ENCODE assay signal across 21 cellular contexts in the genomic region with DNA sequence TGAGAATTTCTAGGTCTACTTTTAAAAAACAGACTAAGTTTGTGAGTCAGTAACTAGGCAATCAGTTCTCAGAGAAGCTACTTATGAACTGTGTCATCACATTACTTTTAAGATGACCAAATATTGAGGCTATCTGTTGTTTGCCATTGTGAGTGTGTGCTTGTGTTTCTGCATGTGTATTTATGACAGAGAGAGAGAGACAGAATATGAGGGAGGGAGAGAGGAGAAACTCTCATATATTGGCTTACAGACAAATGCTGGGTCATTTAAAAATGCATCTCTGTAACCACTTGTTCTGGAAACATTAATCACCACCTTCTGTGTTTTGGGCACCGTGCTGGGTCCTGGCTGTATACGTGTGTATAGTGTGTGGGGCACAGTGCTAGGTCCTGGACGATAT.
A peak's percentile ranks its signal among the peaks of the same experiment; 100 is the strongest.
DNase-seq lines count a peak whose midpoint lies in the region; ATAC-seq and TF ChIP-seq lines count a peak whose summit lies in the region.
"Had no signal": no experiment of that assay in that cellular context is flagged by ENCODE, and none has a peak within 500 bp of the region (broad histone marks: within the 10 kb centered on the region; RNA-seq: fewer than 3 reads in every experiment).

No MANE protein-coding gene starts in this region.

- CTCF ChIA-PET in BJ (lab: Yijun Ruan, JAX), result interaction anchor here (0.6 kb wide), 1 partner anchor 31 kb away, joined by 3 read pairs; no protein-coding TSS in a partner anchor

- no peaks in the 10 kb centered on the region for H3K4me1 Mint-ChIP-seq in T-helper 2 cell treated with Interferon-gamma antibody and Interleukin-4, amounts not matched to agents 5 μg/mL and 100 μg/mL, for 36 hours (ENCODE audit: low read depth)
- H3K4me1 Mint-ChIP-seq: activated CD4-positive, alpha-beta T cell treated with anti-CD3 and anti-CD28 coated beads for 36 hours; endodermal cell; stimulated activated effector memory CD8-positive, alpha-beta T cell treated with anti-CD3 and anti-CD28 coated beads, Interleukin-12 subunit alpha, Interleukin-12 subunit beta, amount 100 ng/mL, for 72 hours had no signal

- H3K9me3 ChIP-seq in esophagus squamous epithelium (no peaks in the 10 kb centered on the region), trophoblast cell (ENCODE audit: insufficient read depth, low read depth, low read length) (peaks cover 3% of the 10 kb centered on the region), colonic mucosa (no peaks in the 10 kb centered on the region), heart left ventricle (peaks cover 0 to 6% (median 0%) of the 10 kb centered on the region in 12 donors), left lung (no peaks in the 10 kb centered on the region)
- H3K9me3 ChIP-seq: mucosa of descending colon had no signal

- H3K23ac ChIP-seq in trophoblast cell (ENCODE audit: low read length), result no peak overlapping the region

- H4K91ac ChIP-seq in trophoblast cell (ENCODE audit: low read depth, low read length), result peak overlapping the region; percentile 15

- no peak overlapping the region for H4K12ac ChIP-seq in trophoblast cell (ENCODE audit: low read depth, low read length)

- no peak overlapping the region for H3K18ac ChIP-seq in trophoblast cell (ENCODE audit: low read length)

- no peaks in the 10 kb centered on the region for H3K36me3 ChIP-seq in BJ (ENCODE audit: control insufficient read depth, insufficient read depth, low read length)
- H3K36me3 ChIP-seq in esophagus squamous epithelium, result peaks cover 0 to 6% (median 0%) of the 10 kb centered on the region in 3 donors
- no peaks in the 10 kb centered on the region for H3K36me3 ChIP-seq in trophoblast cell (ENCODE audit: control insufficient read depth in 1 of 2, insufficient read depth in 2 of 2, low read length in 2 of 2)
- no peaks in the 10 kb centered on the region for H3K36me3 ChIP-seq in colonic mucosa
- H3K36me3 ChIP-seq in heart left ventricle, result no peaks in the 10 kb centered on the region
- no peaks in the 10 kb centered on the region for H3K36me3 ChIP-seq in left lung

- no peaks in the 10 kb centered on the region for H3K27me3 ChIP-seq in BJ (ENCODE audit: control insufficient read depth, insufficient read depth, low read length)
- H3K27me3 ChIP-seq in esophagus squamous epithelium, result no peaks in the 10 kb centered on the region
- no peaks in the 10 kb centered on the region for H3K27me3 ChIP-seq in trophoblast cell (ENCODE audit: insufficient read depth, low read length)
- no peaks in the 10 kb centered on the region for H3K27me3 ChIP-seq in colonic mucosa
- no peaks in the 10 kb centered on the region for H3K27me3 ChIP-seq in heart left ventricle
- no peaks in the 10 kb centered on the region for H3K27me3 ChIP-seq in left lung

- DNase-seq in BJ (ENCODE audit: low read depth) (peak; percentile 82), RKO (ENCODE audit: low spot score) (peak; percentile 45), esophagus squamous epithelium (lab: John Stamatoyannopoulos, UW) (no peak), trophoblast cell (no peak), colonic mucosa (no peak), heart left ventricle (no peak), left lung (no peak)
- no peak for DNase-seq in T-helper 2 cell treated with Interferon-gamma antibody and Interleukin-4, amounts not matched to agents 5 μg/mL and 100 μg/mL, for 36 hours (ENCODE audit: low spot score)
- DNase-seq: activated CD4-positive, alpha-beta T cell treated with anti-CD3 and anti-CD28 coated beads for 36 hours; activated CD8-positive, alpha-beta memory T cell treated with anti-CD3 and anti-CD28 coated beads, Interleukin-2, amount 50 U/mL, for 48 hours; caudate nucleus; endodermal cell; glutamatergic neuron; mucosa of descending colon; NCI-H1694; NCI-H446; occipital lobe; small intestine; T-helper 9 cell had no signal

- TF ChIP-seq CTCF in BJ (IDR thresholded peaks at IDR 0.05; ENCODE audit: insufficient read depth, low read depth, low read length) (no peak), esophagus squamous epithelium (IDR thresholded peaks at IDR 0.05) (no peak), colonic mucosa (IDR thresholded peaks at IDR 0.05) (no peak), heart left ventricle (IDR thresholded peaks at IDR 0.05) (no peak), left lung (IDR thresholded peaks at IDR 0.05) (no peak)

- H3K4me1 ChIP-seq in esophagus squamous epithelium (peaks cover 3 to 38% (median 5%) of the 10 kb centered on the region in 3 donors), trophoblast cell (ENCODE audit: control insufficient read depth in 1 of 2, insufficient read depth in 2 of 2, low read length in 2 of 2) (peaks cover 6 to 21% of the 10 kb centered on the region in 2 experiments), colonic mucosa (no peaks in the 10 kb centered on the region), heart left ventricle (no peaks in the 10 kb centered on the region), left lung (no peaks in the 10 kb centered on the region)

- H4K8ac ChIP-seq in trophoblast cell (ENCODE audit: low read depth, low read length), result no peak overlapping the region

- H3K27ac ChIP-seq in esophagus squamous epithelium (peak overlapping the region in 3 of 4 donors; percentile 85 to 87 (median 86)), trophoblast cell (ENCODE audit: low read depth, low read length) (no peak overlapping the region), colonic mucosa (no peak overlapping the region), heart left ventricle (no peak overlapping the region), left lung (no peak overlapping the region)

- peak overlapping the region; percentile 1 for H2BK12ac ChIP-seq in trophoblast cell (ENCODE audit: low read length)

- no peak overlapping the region for H3K4me3 Mint-ChIP-seq in T-helper 2 cell treated with Interferon-gamma antibody and Interleukin-4, amounts not matched to agents 5 μg/mL and 100 μg/mL, for 36 hours
- H3K4me3 Mint-ChIP-seq: activated CD4-positive, alpha-beta T cell treated with anti-CD3 and anti-CD28 coated beads for 36 hours; endodermal cell; stimulated activated effector memory CD8-positive, alpha-beta T cell treated with anti-CD3 and anti-CD28 coated beads, Interleukin-12 subunit alpha, Interleukin-12 subunit beta, amount 100 ng/mL, for 72 hours had no signal

- H2BK120ac ChIP-seq in trophoblast cell (ENCODE audit: insufficient read depth, low read length, poor library complexity), result no peak overlapping the region

- H3K4me3 ChIP-seq in BJ (ENCODE audit: low read depth, low read length) (no peak overlapping the region), esophagus squamous epithelium (peak overlapping the region; percentile 34 to 57 (median 45)), trophoblast cell (ENCODE audit: low read depth, low read length) (no peak overlapping the region), colonic mucosa (no peak overlapping the region), heart left ventricle (no peak overlapping the region), left lung (no peak overlapping the region)
- H3K4me3 ChIP-seq: mucosa of descending colon had no signal

- H3K27me3 Mint-ChIP-seq in T-helper 2 cell treated with Interferon-gamma antibody and Interleukin-4, amounts not matched to agents 5 μg/mL and 100 μg/mL, for 36 hours (ENCODE audit: low read depth), result no peaks in the 10 kb centered on the region

- no peak for ATAC-seq in heart left ventricle
- ATAC-seq in left lung, result no peak
- ATAC-seq: activated CD4-positive, alpha-beta T cell treated with anti-CD3 and anti-CD28 coated beads for 36 hours; activated naive CD4-positive, alpha-beta T cell treated with anti-CD3 and anti-CD28 coated beads, Interleukin-2, amount 50 U/mL, for 72 hours; mucosa of descending colon; stimulated activated effector memory CD8-positive, alpha-beta T cell treated with anti-CD3 and anti-CD28 coated beads, Interleukin-12 subunit alpha, Interleukin-12 subunit beta, amount 100 ng/mL, for 72 hours had no signal

- H3K9ac ChIP-seq in trophoblast cell (ENCODE audit: low read length) (no peak overlapping the region), colonic mucosa (ENCODE audit: low read depth in 2 of 2, low read length in 2 of 2) (no peak overlapping the region)

- TF ChIP-seq POLR2A in esophagus squamous epithelium (IDR thresholded peaks at IDR 0.05), result no peak
- TF ChIP-seq POLR2A in heart left ventricle (IDR thresholded peaks at IDR 0.05), result no peak

- no peaks in the 10 kb centered on the region for H3K9me3 Mint-ChIP-seq in T-helper 2 cell treated with Interferon-gamma antibody and Interleukin-4, amounts not matched to agents 5 μg/mL and 100 μg/mL, for 36 hours
- H3K9me3 Mint-ChIP-seq: stimulated activated effector memory CD8-positive, alpha-beta T cell treated with anti-CD3 and anti-CD28 coated beads, Interleukin-12 subunit alpha, Interleukin-12 subunit beta, amount 100 ng/mL, for 72 hours had no signal

- H3K27ac Mint-ChIP-seq in T-helper 2 cell treated with Interferon-gamma antibody and Interleukin-4, amounts not matched to agents 5 μg/mL and 100 μg/mL, for 36 hours, result no peak overlapping the region
- H3K27ac Mint-ChIP-seq: activated CD4-positive, alpha-beta T cell treated with anti-CD3 and anti-CD28 coated beads for 36 hours; activated naive CD4-positive, alpha-beta T cell treated with anti-CD3 and anti-CD28 coated beads, Interleukin-2, amount 50 U/mL, for 72 hours; endodermal cell; stimulated activated effector memory CD8-positive, alpha-beta T cell treated with anti-CD3 and anti-CD28 coated beads, Interleukin-12 subunit alpha, Interleukin-12 subunit beta, amount 100 ng/mL, for 72 hours had no signal

- 35 to 51% methylated on average over 3 of the region's 3 CpGs for WGBS in esophagus squamous epithelium, 2 donors
- no CpG with 5 or more reads among the region's 3 CpGs for WGBS in trophoblast cell (ENCODE audit: extremely low coverage, insufficient coverage, insufficient read length)
- WGBS in heart left ventricle, 4 donors, result 76 to 96% (median 88%) methylated on average over 3 of the region's 3 CpGs

- H2BK5ac ChIP-seq in trophoblast cell (ENCODE audit: low read depth, low read length, poor library complexity), result no peak overlapping the region

- no peak overlapping the region for H3K4ac ChIP-seq in trophoblast cell (ENCODE audit: low read depth, low read length)

- POLR2A ChIA-PET in BJ (lab: Charles Lee), result interaction anchor here (0.6 kb wide), 1 partner anchor 109 kb away, joined by 9 read pairs; no protein-coding TSS in a partner anchor

- intact Hi-C loops in esophagus squamous epithelium (cut with DNase I) (no loop called here), colonic mucosa (cut with DNase I) (no loop called here), heart left ventricle (cut with DNase I) (no loop called here), left lung (cut with DNase I) (no loop called here)

- no peak overlapping the region for H3K4me2 ChIP-seq in trophoblast cell (ENCODE audit: low read length)

- H3K14ac ChIP-seq in trophoblast cell (ENCODE audit: low read length), result no peak overlapping the region

- H3K79me2 ChIP-seq in trophoblast cell (ENCODE audit: control insufficient read depth, insufficient read depth, low read length, poor library complexity), result peaks cover 1% of the 10 kb centered on the region

- H2AFZ ChIP-seq in trophoblast cell (ENCODE audit: insufficient read depth, low read length, poor library complexity), result no peak overlapping the region

- no peaks in the 10 kb centered on the region for H3K36me3 Mint-ChIP-seq in T-helper 2 cell treated with Interferon-gamma antibody and Interleukin-4, amounts not matched to agents 5 μg/mL and 100 μg/mL, for 36 hours (ENCODE audit: low read depth)
- H3K36me3 Mint-ChIP-seq: activated naive CD4-positive, alpha-beta T cell treated with anti-CD3 and anti-CD28 coated beads, Interleukin-2, amount 50 U/mL, for 72 hours; stimulated activated effector memory CD8-positive, alpha-beta T cell treated with anti-CD3 and anti-CD28 coated beads, Interleukin-12 subunit alpha, Interleukin-12 subunit beta, amount 100 ng/mL, for 72 hours had no signal

- peaks cover 19% of the 10 kb centered on the region for H3K79me1 ChIP-seq in trophoblast cell (ENCODE audit: low read length)

- no peak overlapping the region for H2AK5ac ChIP-seq in trophoblast cell (ENCODE audit: low read length)

Comparison
In these comparisons a context has a peak if more than half of its experiments do, and no peak if none do; other contexts are left out.
1. DNase-seq: peak in BJ (single experiment) and RKO (single experiment); none in esophagus squamous epithelium (single experiment), trophoblast cell (0 of 2), colonic mucosa (single experiment), T-helper 2 cell treated with Interferon-gamma antibody and Interleukin-4, amounts not matched to agents 5 μg/mL and 100 μg/mL, for 36 hours (single experiment), heart left ventricle (0 of 5) and left lung (0 of 2).
2. H3K4me3 ChIP-seq: peak in esophagus squamous epithelium (4 of 4); none in BJ (single experiment), trophoblast cell (single experiment), colonic mucosa (single experiment), heart left ventricle (0 of 12) and left lung (0 of 2).
3. H3K27ac ChIP-seq: peak in esophagus squamous epithelium (3 of 4); none in trophoblast cell (single experiment), colonic mucosa (single experiment), heart left ventricle (0 of 12) and left lung (0 of 2).